Comparison of ENCODE assay signal across 1 cellular context in genomic region chr3:194166682-194167479, GRCh38.
TF ChIP-seq lines count a peak whose summit lies in the region.

No MANE protein-coding gene starts in this region.

TF ChIP-seq in K562, 482 proteins besides CTCF, POLR2A, EP300 and RAD21 (continued from another document and continues in another):
- TF ChIP-seq RBBP5 (IDR thresholded peaks at IDR 0.05; ENCODE audit: borderline replicate concordance, insufficient read depth, low read length, poor library complexity, severe bottlenecking): peak; percentile 44
- TF ChIP-seq TBP (optimal IDR thresholded peaks at IDR 0.05; ENCODE audit: low read depth, low read length): no peak
- peak; percentile 27; the same call in 1 of the 2 replicates for TF ChIP-seq ZNF766 (CRISPR knock-in tag; conservative IDR thresholded peaks at IDR 0.05)
- TF ChIP-seq AFF1 (IDR thresholded peaks at IDR 0.05; ENCODE audit: low read depth in 1 of 2, partially characterized antibody in 2 of 2): peak; percentile 69 to 79
- TF ChIP-seq BDP1 (IDR thresholded peaks at IDR 0.05; ENCODE audit: insufficient read depth, insufficient read length): no peak
- peak; percentile 31; the same call in 1 of the 2 replicates for TF ChIP-seq SMARCE1 (IDR thresholded peaks at IDR 0.05)
- TF ChIP-seq NFIC (IDR thresholded peaks at IDR 0.05): 0 out of 2 replicates have a peak, but pooled peaks have one; percentile 29
- TF ChIP-seq ZNF639 (CRISPR knock-in tag; conservative IDR thresholded peaks at IDR 0.05 in 1 of 2, IDR thresholded peaks at IDR 0.05 in 1 of 2): no peak
- no peak for TF ChIP-seq ZNF407 (IDR thresholded peaks at IDR 0.05; ENCODE audit: low read depth)
- peak; percentile 24; the same call in 1 of the 2 replicates for TF ChIP-seq CXXC5 (CRISPR knock-in tag; IDR thresholded peaks at IDR 0.05)
- peak; percentile 83 for TF ChIP-seq PKNOX1 (IDR thresholded peaks at IDR 0.05)
- TF ChIP-seq NCOR1 (IDR thresholded peaks at IDR 0.05): no peak
- TF ChIP-seq VEZF1 (CRISPR knock-in tag; IDR thresholded peaks at IDR 0.05): peak; percentile 87
- TF ChIP-seq CBX1 (IDR thresholded peaks at IDR 0.05; ENCODE audit: low read depth): no peak
- TF ChIP-seq MAZ (CRISPR knock-in tag; conservative IDR thresholded peaks at IDR 0.05 in 1 of 2, IDR thresholded peaks at IDR 0.05 in 1 of 2): no peak; a peak in 1 of 4 replicates
- no peak for TF ChIP-seq BRF2 (IDR thresholded peaks at IDR 0.05; ENCODE audit: borderline replicate concordance, insufficient read depth, insufficient read length)
- TF ChIP-seq MNT (conservative IDR thresholded peaks at IDR 0.05): no peak
- no peak for TF ChIP-seq NR2C2 (CRISPR knock-in tag; IDR thresholded peaks at IDR 0.05)
- TF ChIP-seq NR2C2 (tag; IDR thresholded peaks at IDR 0.05): peak; percentile 28; the same call in 1 of the 2 replicates
- TF ChIP-seq SMARCA4 (IDR thresholded peaks at IDR 0.05): peak; percentile 64; the same call in 1 of the 2 replicates
- TF ChIP-seq ETS2 (tag; IDR thresholded peaks at IDR 0.05; ENCODE audit: borderline replicate concordance, poor library complexity, severe bottlenecking): no peak
- no peak for TF ChIP-seq MLX (CRISPR knock-in tag; conservative IDR thresholded peaks at IDR 0.05)
- no peak for TF ChIP-seq ZNF512 (tag; IDR thresholded peaks at IDR 0.05)
- TF ChIP-seq DPF2 (IDR thresholded peaks at IDR 0.05): peak; percentile 79
- TF ChIP-seq TRIM28 (IDR thresholded peaks at IDR 0.05): no peak
- peak; percentile 33; the same call in 1 of the 2 replicates for TF ChIP-seq CREM (IDR thresholded peaks at IDR 0.05; ENCODE audit: low read depth)
- TF ChIP-seq L3MBTL2 (IDR thresholded peaks at IDR 0.05): peak; percentile 28; the same call in 1 of the 2 replicates
- TF ChIP-seq ZNF76 (CRISPR knock-in tag; IDR thresholded peaks at IDR 0.05; ENCODE audit: borderline replicate concordance): no peak
- peak; percentile 23; the same call in 1 of the 2 replicates for TF ChIP-seq MYC (IDR thresholded peaks at IDR 0.05; ENCODE audit: low read depth, low read length)
- TF ChIP-seq MYC (CRISPR knock-in tag; IDR thresholded peaks at IDR 0.05; ENCODE audit: borderline replicate concordance, low read depth): no peak
- no peak for TF ChIP-seq ZNF263 (CRISPR knock-in tag; IDR thresholded peaks at IDR 0.05; ENCODE audit: borderline replicate concordance)
- no peak for TF ChIP-seq MCM7 (IDR thresholded peaks at IDR 0.05)
- TF ChIP-seq DACH1 (IDR thresholded peaks at IDR 0.05; ENCODE audit: partially characterized antibody): peak; percentile 35
- no peak for TF ChIP-seq STAT5A (IDR thresholded peaks at IDR 0.05; ENCODE audit: borderline replicate concordance, low read length)
